32 cellular contexts compared by ENCODE assay signal in the genomic region with DNA sequence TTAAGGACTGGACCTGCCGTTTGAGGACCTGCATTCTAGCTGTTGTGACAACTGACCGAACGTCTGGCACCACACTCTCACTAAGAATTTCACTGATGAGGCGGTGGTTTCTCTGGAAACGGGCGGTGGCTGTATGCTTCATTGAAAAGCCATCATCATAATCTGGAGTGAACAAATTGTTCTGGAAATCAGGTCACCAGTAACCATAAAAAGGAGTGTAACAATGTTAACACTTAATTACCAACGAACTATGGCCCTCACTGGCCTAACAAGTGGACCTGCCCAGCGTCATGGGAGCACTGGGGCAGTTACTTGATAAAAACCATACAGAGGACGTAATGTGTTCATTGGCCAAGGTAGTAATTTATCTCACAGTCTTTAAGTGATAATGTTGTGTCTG. TPM values are rescaled to one million over a fixed set of nuclear protein-coding genes. Genes with fewer than 3 reads are reported as not detected.
"Had no signal": no experiment of that assay in that cellular context is flagged by ENCODE, and none has a peak within 500 bp of the region (broad histone marks: within the 10 kb centered on the region; RNA-seq: fewer than 3 reads in every experiment).

No MANE protein-coding gene starts in this region.

- DNase-seq: activated CD4-positive, alpha-beta T cell treated with anti-CD3 and anti-CD28 coated beads for 1 hour; activated CD4-positive, alpha-beta T cell treated with anti-CD3 and anti-CD28 coated beads, Interleukin-2, amount 50 U/mL, for 48 hours; activated CD8-positive, alpha-beta memory T cell treated with anti-CD3 and anti-CD28 coated beads, Interleukin-2, amount 50 U/mL, for 48 hours; activated T-cell treated with anti-CD3 and anti-CD28 coated beads, Interleukin-2, amount 50 U/mL, for 4 hours; aorta; effector memory CD8-positive, alpha-beta T cell; heart right ventricle; kidney glomerular epithelial cell; left lung; lower lobe of right lung; mesendoderm; nephron progenitor cell; sigmoid colon; stimulated activated CD4-positive, alpha-beta T cell treated with anti-CD3 and anti-CD28 coated beads, Interleukin-1b, Interleukin-23, amount 100 ng/mL, for 48 hours; stimulated activated CD4-positive, alpha-beta T cell treated with anti-CD3 and anti-CD28 coated beads, Interleukin-4, amount 100 ng/mL, for 4 hours; stimulated activated CD8-positive, alpha-beta memory T cell treated with anti-CD3 and anti-CD28 coated beads, Interleukin-4, amount 100 ng/mL, for 48 hours; stimulated activated naive B cell treated with anti-CD40 and anti-IgM and Interleukin-4, amounts not matched to agents 10 μg/mL and 1 μg/mL and 100 μg/mL, for 72 hours; stomach; T-helper 2 cell; tibial artery had no signal

- H3K9me3 ChIP-seq: adrenal gland, body of pancreas, heart right ventricle, left lung, lower lobe of right lung, neutrophil, sigmoid colon, stomach, tibial artery had no signal

- H3K4me3 ChIP-seq: adrenal gland, body of pancreas, heart right ventricle, left lung, lower lobe of right lung, sigmoid colon, smooth muscle cell, stomach, tibial artery had no signal

- H3K4me1 Mint-ChIP-seq: nephron progenitor cell, WTC11 had no signal

- H3K27ac ChIP-seq: body of pancreas, heart right ventricle, left lung, lower lobe of right lung, neutrophil, sigmoid colon, stomach, tibial artery had no signal

- H3K4me3 Mint-ChIP-seq: activated naive CD4-positive, alpha-beta T cell treated with anti-CD3 and anti-CD28 coated beads, Interleukin-2, amount 50 U/mL, for 24 hours; activated T-cell treated with anti-CD3 and anti-CD28 coated beads, Interleukin-2, amount 50 U/mL, for 4 hours; effector memory CD8-positive, alpha-beta T cell; nephron progenitor cell; stimulated activated naive B cell treated with anti-CD40 and anti-IgM and Interleukin-4, amounts not matched to agents 10 μg/mL and 1 μg/mL and 100 μg/mL, for 72 hours; WTC11 had no signal

- H3K9me3 Mint-ChIP-seq: activated naive CD4-positive, alpha-beta T cell treated with anti-CD3 and anti-CD28 coated beads, Interleukin-2, amount 50 U/mL, for 24 hours; activated T-cell treated with anti-CD3 and anti-CD28 coated beads, Interleukin-2, amount 50 U/mL, for 4 hours; activated T-helper 2 cell treated with anti-CD3 and anti-CD28 coated beads, Interferon-gamma antibody, Interleukin-2, Interleukin-4, amounts not matched to agents 10 μg/mL and 5 μg/mL and 100 μg/mL, durations not matched to agents 14 hours and 24 hours and 36 hours; effector memory CD8-positive, alpha-beta T cell; nephron progenitor cell; stimulated activated naive B cell treated with anti-CD40 and anti-IgM and Interleukin-4, amounts not matched to agents 10 μg/mL and 1 μg/mL and 100 μg/mL, for 72 hours; WTC11 had no signal

- H3K27ac Mint-ChIP-seq: activated T-helper 2 cell treated with anti-CD3 and anti-CD28 coated beads, Interferon-gamma antibody, Interleukin-2, Interleukin-4, amounts not matched to agents 10 μg/mL and 5 μg/mL and 100 μg/mL, durations not matched to agents 14 hours and 24 hours and 36 hours; nephron progenitor cell; stimulated activated naive B cell treated with anti-CD40 and anti-IgM and Interleukin-4, amounts not matched to agents 10 μg/mL and 1 μg/mL and 100 μg/mL, for 72 hours; WTC11 had no signal

- ATAC-seq: activated T-cell treated with anti-CD3 and anti-CD28 coated beads, Interleukin-2, amount 50 U/mL, for 4 hours; body of pancreas; effector memory CD8-positive, alpha-beta T cell; heart right ventricle; left lung; lower lobe of right lung; SK-N-SH treated with all-trans-retinoic acid at 6 μM for 48 hours; stimulated activated naive B cell treated with anti-CD40 and anti-IgM and Interleukin-4, amounts not matched to agents 10 μg/mL and 1 μg/mL and 100 μg/mL, for 72 hours; WTC11 had no signal

- H3K27me3 ChIP-seq: adrenal gland, body of pancreas, heart right ventricle, left lung, neutrophil, sigmoid colon, stomach, tibial artery had no signal

- H3K4me1 ChIP-seq: adrenal gland, body of pancreas, heart right ventricle, left lung, lower lobe of right lung, stomach, tibial artery had no signal

- H3K27me3 Mint-ChIP-seq: activated naive CD4-positive, alpha-beta T cell treated with anti-CD3 and anti-CD28 coated beads, Interleukin-2, amount 50 U/mL, for 24 hours; effector memory CD8-positive, alpha-beta T cell; stimulated activated naive B cell treated with anti-CD40 and anti-IgM and Interleukin-4, amounts not matched to agents 10 μg/mL and 1 μg/mL and 100 μg/mL, for 72 hours had no signal

RNA-seq across cellular contexts. Expression of gene KRT222, which starts 32.8 kb away (rescaled TPM):
- total RNA-seq: activated T-cell treated with anti-CD3 and anti-CD28 coated beads, Interleukin-2, amount 50 U/mL, for 4 hours; endothelial cell of umbilical vein; fibroblast of villous mesenchyme; mononuclear cell; osteocyte; smooth muscle cell had no signal
